In the genomic region with DNA sequence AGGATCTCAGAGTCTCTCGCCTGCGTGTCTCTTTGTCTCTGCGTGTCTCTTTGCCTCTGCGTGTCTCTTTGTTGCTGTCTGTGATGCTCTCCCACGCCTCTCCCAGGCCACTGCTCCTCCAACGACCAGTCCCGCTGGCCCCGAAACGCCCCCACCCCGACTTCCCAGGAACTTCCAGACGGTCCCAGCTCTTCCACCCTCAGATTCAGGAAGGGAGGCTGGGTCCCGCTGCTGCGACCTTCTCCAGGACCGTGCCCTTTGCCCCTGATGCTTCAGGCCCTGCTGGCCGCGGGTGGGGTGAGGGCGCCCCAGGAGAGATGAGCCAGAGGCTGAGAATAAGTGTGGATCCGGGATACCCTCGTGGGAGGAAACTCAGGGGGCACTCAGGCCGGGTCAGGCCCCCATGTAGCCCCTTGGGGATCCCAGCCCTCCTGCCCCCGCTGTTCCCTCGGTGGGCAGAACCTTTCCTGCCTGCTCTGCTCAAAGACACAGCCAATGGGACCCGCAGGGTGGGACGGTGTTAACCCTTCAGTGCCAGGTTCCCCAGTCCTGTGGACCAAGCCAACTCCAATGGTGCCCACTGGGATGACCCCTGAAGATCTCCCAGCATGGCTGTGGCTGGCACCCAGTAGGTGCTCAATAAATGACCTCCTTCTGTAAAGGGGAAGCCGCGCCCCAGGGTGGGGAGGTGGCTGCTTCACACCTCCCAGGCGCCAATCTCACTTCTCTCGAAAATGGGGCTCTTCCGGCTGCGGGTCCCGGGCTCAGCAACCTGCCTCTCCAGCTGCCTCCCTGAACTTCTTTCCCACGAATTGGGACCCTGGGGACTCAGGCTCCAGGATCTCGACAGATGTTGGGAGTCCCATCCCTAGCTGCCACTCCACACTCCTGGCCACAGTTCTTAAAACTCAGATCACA, we compare ENCODE assay signal across 9 cellular contexts.
DNase-seq lines count a peak whose midpoint lies in the region; ATAC-seq and TF ChIP-seq lines count a peak whose summit lies in the region.
"Had no signal": no experiment of that assay in that cellular context is flagged by ENCODE, and none has a peak within 500 bp of the region (broad histone marks: within the 10 kb centered on the region; RNA-seq: fewer than 3 reads in every experiment).

No MANE protein-coding gene starts in this region.

- no peaks in the 10 kb centered on the region for H3K9me3 ChIP-seq in parathyroid adenoma (ENCODE audit: control insufficient read depth, low read length)

- H2AFZ ChIP-seq in parathyroid adenoma, result no peak overlapping the region

- no peak overlapping the region for H3K27ac ChIP-seq in parathyroid adenoma

- H3K79me2 ChIP-seq in parathyroid adenoma, result no peaks in the 10 kb centered on the region

- ATAC-seq in HG03342 (IDR thresholded peaks at IDR 0.05; ENCODE audit: unreplicated experiment), result no peak

- no peak overlapping the region for H3K9ac ChIP-seq in parathyroid adenoma

- no peaks in the 10 kb centered on the region for H3K36me3 ChIP-seq in parathyroid adenoma (ENCODE audit: control insufficient read depth, insufficient read depth, low read length)

- TF ChIP-seq CTCF in GM10266 (IDR thresholded peaks at IDR 0.05; ENCODE audit: control insufficient read depth, insufficient read depth, low read depth, missing control alignments) (no peak), parathyroid adenoma (IDR thresholded peaks at IDR 0.05) (no peak)

- peak overlapping the region; percentile 39 for H3K4me3 ChIP-seq in parathyroid adenoma (ENCODE audit: low read depth, low read length)

- peak overlapping the region; percentile 55 for H3K4me2 ChIP-seq in parathyroid adenoma (ENCODE audit: low read length)

- DNase-seq in GM10266 (ENCODE audit: extremely low spot score) (peak; percentile 47), NCI-H524 (lab: John Stamatoyannopoulos, UW) (peak; percentile 51 to 84), ecto neural progenitor cell (ENCODE audit: low spot score) (peak; percentile 58), NCI-H1092 treated with DMSO at 0.1 percent for 48 hours (lab: John Stamatoyannopoulos, UW) (no peak), SKM-1 (lab: John Stamatoyannopoulos, UW; ENCODE audit: unreplicated experiment) (no peak), NCI-H226 (no peak)
- DNase-seq: SHP77 treated with DMSO at 0.1 percent for 48 hours had no signal

- H3K27me3 ChIP-seq in parathyroid adenoma (ENCODE audit: control insufficient read depth, insufficient read depth, low read length), result peaks cover under 1% of the 10 kb centered on the region

- H3K4me1 ChIP-seq in parathyroid adenoma, result no peaks in the 10 kb centered on the region

Comparison
In these comparisons a context has a peak if more than half of its experiments do, and no peak if none do; other contexts are left out.
1. DNase-seq: peak in GM10266 (single experiment), NCI-H524 (2 of 2) and ecto neural progenitor cell (single experiment); none in NCI-H1092 treated with DMSO at 0.1 percent for 48 hours (single experiment), SKM-1 (single experiment) and NCI-H226 (single experiment).